27 cellular contexts compared by ENCODE assay signal in genomic region chr19:46090444-46090843, GRCh38. TPM values are rescaled to one million over a fixed set of nuclear protein-coding genes. Genes with fewer than 3 reads are reported as not detected.
DNase-seq lines count a peak whose midpoint lies in the region; ATAC-seq and TF ChIP-seq lines count a peak whose summit lies in the region.
"Had no signal": no experiment of that assay in that cellular context is flagged by ENCODE, and none has a peak within 500 bp of the region (broad histone marks: within the 10 kb centered on the region; RNA-seq: fewer than 3 reads in every experiment).

No MANE protein-coding gene starts in this region.

- H2AFZ ChIP-seq in trophoblast cell (ENCODE audit: insufficient read depth, low read length, poor library complexity): no peak overlapping the region

- no peak overlapping the region for H3K4me3 ChIP-seq in trophoblast cell (ENCODE audit: low read depth, low read length)
- H3K4me3 ChIP-seq: BLaER1, GM12878 had no signal

- no CpG with 5 or more reads among the region's 5 CpGs for WGBS in trophoblast cell (ENCODE audit: extremely low coverage, insufficient coverage, insufficient read length)

- no peak overlapping the region for H3K27ac ChIP-seq in trophoblast cell (ENCODE audit: low read depth, low read length)
- H3K27ac ChIP-seq: BLaER1 had no signal

- H2BK5ac ChIP-seq in trophoblast cell (ENCODE audit: low read depth, low read length, poor library complexity): no peak overlapping the region

- no peak overlapping the region for H3K14ac ChIP-seq in trophoblast cell (ENCODE audit: low read length)

- H3K27me3 Mint-ChIP-seq in stimulated activated memory B cell treated with anti-CD40 and anti-IgM and Interleukin-4, amounts not matched to agents 10 μg/mL and 1 μg/mL and 100 μg/mL, for 72 hours: peaks cover 25% of the 10 kb centered on the region

- no peak overlapping the region for H3K27ac Mint-ChIP-seq in stimulated activated memory B cell treated with anti-CD40 and anti-IgM and Interleukin-4, amounts not matched to agents 10 μg/mL and 1 μg/mL and 100 μg/mL, for 72 hours
- H3K27ac Mint-ChIP-seq: CD14-positive monocyte; CD4-positive, alpha-beta memory T cell; CD4-positive, CD25-positive, alpha-beta regulatory T cell; CD8-positive, alpha-beta memory T cell had no signal

- ATAC-seq in esophagus mucosa: peak; percentile 28
- ATAC-seq in SK-N-SH treated with all-trans-retinoic acid at 6 μM for 48 hours: no peak
- no peak for ATAC-seq in stimulated activated memory B cell treated with anti-CD40 and anti-IgM and Interleukin-4, amounts not matched to agents 10 μg/mL and 1 μg/mL and 100 μg/mL, for 72 hours
- ATAC-seq: GM12878 had no signal

- H4K12ac ChIP-seq in trophoblast cell (ENCODE audit: low read depth, low read length): no peak overlapping the region

- H3K4me3 Mint-ChIP-seq in stimulated activated memory B cell treated with anti-CD40 and anti-IgM and Interleukin-4, amounts not matched to agents 10 μg/mL and 1 μg/mL and 100 μg/mL, for 72 hours: no peak overlapping the region
- H3K4me3 Mint-ChIP-seq: CD14-positive monocyte; CD4-positive, alpha-beta memory T cell; CD4-positive, CD25-positive, alpha-beta regulatory T cell; CD8-positive, alpha-beta memory T cell had no signal

- DNase-seq in trophoblast cell (no peak), KG1 (lab: John Stamatoyannopoulos, UW) (no peak)
- DNase-seq: 8988T; ACHN; BE2C; C1 segment of cervical spinal cord; CD4-positive, alpha-beta memory T cell; CD4-positive, CD25-positive, alpha-beta regulatory T cell; CD8-positive, alpha-beta memory T cell; COR-L47; DMS 273 treated with DMSO at 0.1 percent for 48 hours; DMS153; DMS53; DMS79; DND-41; EL; GDM1 had no signal

- peak overlapping the region; percentile 47 for H3K18ac ChIP-seq in trophoblast cell (ENCODE audit: low read length)

- H3K4ac ChIP-seq in trophoblast cell (ENCODE audit: low read depth, low read length): no peak overlapping the region

- H4K91ac ChIP-seq in trophoblast cell (ENCODE audit: low read depth, low read length): no peak overlapping the region

- no peaks in the 10 kb centered on the region for H3K36me3 ChIP-seq in trophoblast cell (ENCODE audit: control insufficient read depth in 1 of 2, insufficient read depth in 2 of 2, low read length in 2 of 2)
- H3K36me3 ChIP-seq: BE2C, BLaER1 had no signal

- no peak overlapping the region for H2BK12ac ChIP-seq in trophoblast cell (ENCODE audit: low read length)

- no peak overlapping the region for H3K4me2 ChIP-seq in trophoblast cell (ENCODE audit: low read length)
- H3K4me2 ChIP-seq: BLaER1 had no signal

- H3K9me3 Mint-ChIP-seq in stimulated activated memory B cell treated with anti-CD40 and anti-IgM and Interleukin-4, amounts not matched to agents 10 μg/mL and 1 μg/mL and 100 μg/mL, for 72 hours: peaks cover 37% of the 10 kb centered on the region

- no peak overlapping the region for H2BK120ac ChIP-seq in trophoblast cell (ENCODE audit: insufficient read depth, low read length, poor library complexity)

- no peaks in the 10 kb centered on the region for H3K79me2 ChIP-seq in trophoblast cell (ENCODE audit: control insufficient read depth, insufficient read depth, low read length, poor library complexity)

- no peaks in the 10 kb centered on the region for H3K4me1 Mint-ChIP-seq in stimulated activated memory B cell treated with anti-CD40 and anti-IgM and Interleukin-4, amounts not matched to agents 10 μg/mL and 1 μg/mL and 100 μg/mL, for 72 hours
- H3K4me1 Mint-ChIP-seq: CD14-positive monocyte; CD4-positive, alpha-beta memory T cell; CD4-positive, CD25-positive, alpha-beta regulatory T cell; CD8-positive, alpha-beta memory T cell had no signal

- no peak overlapping the region for H3K9ac ChIP-seq in trophoblast cell (ENCODE audit: low read length)
- H3K9ac ChIP-seq: BLaER1 had no signal

- H3K27me3 ChIP-seq in trophoblast cell (ENCODE audit: insufficient read depth, low read length): no peaks in the 10 kb centered on the region
- H3K27me3 ChIP-seq: BLaER1 had no signal

- H3K23ac ChIP-seq in trophoblast cell (ENCODE audit: low read length): no peak overlapping the region

- no peaks in the 10 kb centered on the region for H3K79me1 ChIP-seq in trophoblast cell (ENCODE audit: low read length)

- no peak overlapping the region for H2AK5ac ChIP-seq in trophoblast cell (ENCODE audit: low read length)

- no peak overlapping the region for H4K8ac ChIP-seq in trophoblast cell (ENCODE audit: low read depth, low read length)

- H3K4me1 ChIP-seq in trophoblast cell (ENCODE audit: control insufficient read depth in 1 of 2, insufficient read depth in 2 of 2, low read length in 2 of 2): no peaks in the 10 kb centered on the region
- H3K4me1 ChIP-seq: BE2C, BLaER1 had no signal

- H3K9me3 ChIP-seq in trophoblast cell (ENCODE audit: insufficient read depth, low read depth, low read length): peaks cover 8% of the 10 kb centered on the region
- H3K9me3 ChIP-seq: BE2C had no signal

- peaks cover 5% of the 10 kb centered on the region for H3K36me3 Mint-ChIP-seq in stimulated activated memory B cell treated with anti-CD40 and anti-IgM and Interleukin-4, amounts not matched to agents 10 μg/mL and 1 μg/mL and 100 μg/mL, for 72 hours
- H3K36me3 Mint-ChIP-seq: CD14-positive monocyte; CD4-positive, CD25-positive, alpha-beta regulatory T cell had no signal

TF ChIP-seq in SK-N-SH treated with all-trans-retinoic acid at 6 μM for 48 hours, 23 proteins besides CTCF, POLR2A, EP300 and RAD21:
- TF ChIP-seq BACH2 (CRISPR knock-in tag; IDR thresholded peaks at IDR 0.05; ENCODE audit: borderline replicate concordance) (no peak), ZNF565 (CRISPR knock-in tag; conservative IDR thresholded peaks at IDR 0.05; ENCODE audit: low read depth) (no peak), POU6F1 (CRISPR knock-in tag; IDR thresholded peaks at IDR 0.05; ENCODE audit: borderline replicate concordance, low read depth) (no peak), RARB (CRISPR knock-in tag; IDR thresholded peaks at IDR 0.05) (no peak), ZFP3 (CRISPR knock-in tag; IDR thresholded peaks at IDR 0.05) (no peak), PPARA (CRISPR knock-in tag; IDR thresholded peaks at IDR 0.05; ENCODE audit: borderline replicate concordance) (no peak), OSR1 (CRISPR knock-in tag; IDR thresholded peaks at IDR 0.05) (no peak), GLIS3 (CRISPR knock-in tag; IDR thresholded peaks at IDR 0.05) (no peak), CSRNP3 (CRISPR knock-in tag; IDR thresholded peaks at IDR 0.05) (no peak)

RNA-seq across cellular contexts. Expression of gene IGFL3, which starts 34.0 kb away (rescaled TPM):
- not detected for total RNA-seq in esophagus mucosa
- polyA plus RNA-seq in trophoblast cell (2013): 0.39 and 0.48 TPM in 2 replicates
- total RNA-seq: A673; CD4-positive, alpha-beta memory T cell; CD4-positive, CD25-positive, alpha-beta regulatory T cell; CD8-positive, alpha-beta memory T cell; Daoy; GM12878 had no signal
- polyA plus RNA-seq: AG04450; CD14-positive monocyte; CD4-positive, alpha-beta memory T cell; CD4-positive, CD25-positive, alpha-beta regulatory T cell; CD8-positive, alpha-beta memory T cell; GM12878 had no signal

RNA-seq across cellular contexts. Expression of gene IGFL4, which starts 49.6 kb away (rescaled TPM):
- total RNA-seq in esophagus mucosa: 0.24 TPM
- polyA plus RNA-seq in trophoblast cell (2013): 0.04 and 0.10 TPM in 2 replicates
- total RNA-seq: A673; CD4-positive, alpha-beta memory T cell; CD4-positive, CD25-positive, alpha-beta regulatory T cell; CD8-positive, alpha-beta memory T cell; Daoy; G401; GM12878 had no signal
- polyA plus RNA-seq: AG04450; CD14-positive monocyte; CD4-positive, alpha-beta memory T cell; CD4-positive, CD25-positive, alpha-beta regulatory T cell; CD8-positive, alpha-beta memory T cell; GM12878 had no signal

RNA-seq across cellular contexts. Expression of gene IGFL2, which starts 57.6 kb away (rescaled TPM):
- 2.3 TPM for total RNA-seq in esophagus mucosa
- 1.8 and 2.4 TPM in 2 replicates for polyA plus RNA-seq in trophoblast cell (2013)
- total RNA-seq: CD4-positive, CD25-positive, alpha-beta regulatory T cell; CD8-positive, alpha-beta memory T cell; Daoy; GM12878 had no signal
- polyA plus RNA-seq: AG04450; CD14-positive monocyte; CD8-positive, alpha-beta memory T cell had no signal
